ENCODE assay signal across 8 cellular contexts in the genomic region with DNA sequence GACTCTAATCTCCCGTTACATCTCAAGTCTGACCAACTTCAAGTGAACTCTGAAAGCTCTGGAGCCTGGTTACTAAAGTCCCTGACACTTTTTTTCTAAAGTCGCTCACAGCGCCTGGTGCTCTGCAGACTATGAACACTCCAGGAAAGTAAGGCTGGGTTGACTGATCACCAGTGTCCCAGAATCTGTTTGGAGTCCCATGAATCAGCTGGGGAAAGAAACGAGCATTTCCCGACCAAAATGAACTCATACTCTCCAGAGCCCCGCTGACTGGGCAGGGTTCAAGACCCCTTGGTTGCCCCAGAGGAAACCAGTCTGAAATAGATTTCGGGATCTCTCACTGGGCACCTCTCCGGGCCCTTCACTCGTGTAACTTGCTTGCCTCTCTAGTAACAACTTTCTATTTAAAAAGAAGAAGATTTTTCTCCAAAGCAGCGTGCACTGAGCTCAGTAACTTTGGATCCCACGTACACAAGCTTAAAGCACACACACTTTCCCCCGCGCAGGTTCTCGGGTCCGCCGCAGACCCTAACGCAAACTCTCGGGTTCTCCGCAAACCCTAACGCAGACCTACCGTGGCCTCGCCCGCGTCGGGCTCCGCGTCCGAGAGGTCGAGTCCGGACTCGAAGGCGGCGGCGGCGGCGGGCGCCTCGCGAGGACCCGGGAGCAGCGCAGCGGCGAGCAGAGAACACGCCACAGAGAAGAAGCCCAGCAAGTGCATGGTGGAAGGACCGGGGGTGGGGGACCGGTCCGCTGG. TPM values are rescaled to one million over a fixed set of nuclear protein-coding genes. Genes with fewer than 3 reads are reported as not detected.
DNase-seq lines count a peak whose midpoint lies in the region; ATAC-seq lines count a peak whose summit lies in the region.

No MANE protein-coding gene starts in this region.

- 7 to 9% methylated on average over 47 of the region's 47 CpGs for WGBS in ectodermal cell, 2 experiments

- no peaks in the 10 kb centered on the region for H3K9me3 ChIP-seq in HUES6 (ENCODE audit: control insufficient read depth, insufficient read depth, low read depth, low read length)
- no peaks in the 10 kb centered on the region for H3K9me3 ChIP-seq in ectodermal cell (ENCODE audit: control insufficient read depth, low read length)
- H3K9me3 ChIP-seq in mucosa of rectum (ENCODE audit: control insufficient read depth in 2 of 2, low read length in 2 of 2): no peaks in the 10 kb centered on the region

- H3K9me3 Mint-ChIP-seq in activated CD4-positive, alpha-beta T cell treated with anti-CD3 and anti-CD28 coated beads, Interleukin-2, amount 10 ng/mL, durations not matched to agents 24 days and 14 days: no peaks in the 10 kb centered on the region

- peaks cover 3% of the 10 kb centered on the region for H3K4me1 Mint-ChIP-seq in activated CD4-positive, alpha-beta T cell treated with anti-CD3 and anti-CD28 coated beads, Interleukin-2, amount 10 ng/mL, durations not matched to agents 24 days and 14 days

- H3K36me3 ChIP-seq in HUES6 (ENCODE audit: control insufficient read depth, insufficient read depth, low read length) (no peaks in the 10 kb centered on the region), ectodermal cell (ENCODE audit: control insufficient read depth, insufficient read depth, low read length) (no peaks in the 10 kb centered on the region), mucosa of rectum (ENCODE audit: control insufficient read depth in 2 of 2, insufficient read depth in 2 of 2, low read length in 2 of 2) (no peaks in the 10 kb centered on the region)

- H3K4me3 ChIP-seq in HUES6 (ENCODE audit: low read depth, low read length) (peak overlapping the region; percentile 71), ectodermal cell (ENCODE audit: insufficient read depth, low read depth, low read length) (peak overlapping the region; percentile 73), mucosa of rectum (ENCODE audit: low read length in 2 of 2) (peak overlapping the region; percentile 35 to 68)

- H3K9ac ChIP-seq in HUES6 (ENCODE audit: low read length) (peak overlapping the region; percentile 47), mucosa of rectum (ENCODE audit: low read depth in 1 of 2, low read length in 2 of 2) (peak overlapping the region; percentile 12 to 41)

- H3K4me1 ChIP-seq in HUES6 (ENCODE audit: control insufficient read depth, insufficient read depth, low read length): no peaks in the 10 kb centered on the region
- H3K4me1 ChIP-seq in ectodermal cell (ENCODE audit: control insufficient read depth, insufficient read depth, low read length): no peaks in the 10 kb centered on the region
- no peaks in the 10 kb centered on the region for H3K4me1 ChIP-seq in mucosa of rectum (ENCODE audit: control insufficient read depth in 2 of 2, insufficient read depth in 2 of 2, low read length in 2 of 2)

- peaks cover 40% of the 10 kb centered on the region for H3K27me3 ChIP-seq in HUES6 (ENCODE audit: control insufficient read depth, insufficient read depth, low read length)
- peaks cover 35% of the 10 kb centered on the region for H3K27me3 ChIP-seq in ectodermal cell (ENCODE audit: control insufficient read depth, insufficient read depth, low read length, poor library complexity, severe bottlenecking)
- peaks cover 8 to 9% of the 10 kb centered on the region in 2 donors for H3K27me3 ChIP-seq in mucosa of rectum (ENCODE audit: control insufficient read depth in 2 of 2, insufficient read depth in 2 of 2, low read length in 2 of 2)

- no peak overlapping the region for H3K27ac Mint-ChIP-seq in activated CD4-positive, alpha-beta T cell treated with anti-CD3 and anti-CD28 coated beads, Interleukin-2, amount 10 ng/mL, durations not matched to agents 24 days and 14 days

- intact Hi-C loops in activated CD4-positive, alpha-beta T cell treated with anti-CD3 and anti-CD28 coated beads, Interleukin-2, amount 10 ng/mL, durations not matched to agents 24 days and 14 days (cut with micrococcal nuclease): loop anchor here (2.0 to 5.0 kb wide), 3 partner anchors 111 to 547 kb away; no protein-coding TSS in a partner anchor

- peak overlapping the region; percentile 57 for H3K4me3 Mint-ChIP-seq in activated CD4-positive, alpha-beta T cell treated with anti-CD3 and anti-CD28 coated beads, Interleukin-2, amount 10 ng/mL, durations not matched to agents 24 days and 14 days

- no peaks in the 10 kb centered on the region for H3K36me3 Mint-ChIP-seq in activated CD4-positive, alpha-beta T cell treated with anti-CD3 and anti-CD28 coated beads, Interleukin-2, amount 10 ng/mL, durations not matched to agents 24 days and 14 days (ENCODE audit: low read depth)

- peaks cover 46% of the 10 kb centered on the region for H3K27me3 Mint-ChIP-seq in activated CD4-positive, alpha-beta T cell treated with anti-CD3 and anti-CD28 coated beads, Interleukin-2, amount 10 ng/mL, durations not matched to agents 24 days and 14 days

- ATAC-seq in HG03520 (IDR thresholded peaks at IDR 0.05; ENCODE audit: unreplicated experiment): no peak

- DNase-seq in activated CD4-positive, alpha-beta T cell treated with anti-CD3 and anti-CD28 coated beads, Interleukin-2, amount 10 ng/mL, durations not matched to agents 24 days and 14 days: peak; percentile 56
- DNase-seq in activated CD4-positive, alpha-beta T cell treated with anti-CD3 and anti-CD28 coated beads for 48 hours: no peak
- DNase-seq in activated effector memory CD4-positive, alpha-beta T cell treated with anti-CD3 and anti-CD28 coated beads, Interleukin-2, amount 50 U/mL, for 16 hours: no peak
- DNase-seq in NCI-H187 (lab: John Stamatoyannopoulos, UW): no peak

- H3K27ac ChIP-seq in HUES6 (ENCODE audit: low read depth, low read length): no peak overlapping the region
- no peak overlapping the region for H3K27ac ChIP-seq in ectodermal cell (ENCODE audit: insufficient read depth, low read depth, low read length, poor library complexity, severe bottlenecking)
- H3K27ac ChIP-seq in mucosa of rectum (ENCODE audit: low read depth in 2 of 2, low read length in 2 of 2): peak overlapping the region in 1 of 2 donors; percentile 38

RNA-seq across cellular contexts. Expression of gene VEGFC, which starts 1.0 kb away (rescaled TPM):
- not detected in 2 replicates for total RNA-seq in activated CD4-positive, alpha-beta T cell treated with anti-CD3 and anti-CD28 coated beads, Interleukin-2, amount 10 ng/mL, durations not matched to agents 24 days and 14 days
- polyA plus RNA-seq in ectodermal cell (2013, experiment 1 of 4): 2.1 TPM
- polyA plus RNA-seq in ectodermal cell (2013, experiment 2 of 4): 1.5 TPM
- polyA plus RNA-seq in ectodermal cell (2013, experiment 3 of 4): 3.5 TPM
- 4.1 TPM for polyA plus RNA-seq in ectodermal cell (2013, experiment 4 of 4)
